In the genomic region with DNA sequence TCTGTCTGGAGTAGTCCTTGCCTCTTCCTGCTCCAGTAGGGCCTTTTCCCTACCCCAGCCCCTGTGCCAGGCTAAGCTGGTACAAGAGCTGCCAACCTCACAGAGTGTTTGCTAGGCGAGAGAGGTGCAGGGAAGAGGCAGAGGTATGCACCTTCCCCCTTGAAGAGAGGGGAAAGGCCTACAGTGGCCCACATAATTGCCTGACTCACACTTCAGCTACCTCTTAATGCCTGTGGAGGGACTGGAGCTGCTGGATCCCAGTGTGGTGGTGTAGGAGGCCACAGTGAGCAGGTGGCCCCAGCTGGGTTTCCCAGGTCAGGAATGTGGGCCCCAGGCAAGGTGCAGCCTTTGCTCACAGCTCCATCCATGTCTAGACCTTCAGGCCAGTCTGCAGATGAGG, we compare ENCODE assay signal across 15 cellular contexts. TPM values are rescaled to one million over a fixed set of nuclear protein-coding genes. Genes with fewer than 3 reads are reported as not detected.
DNase-seq lines count a peak whose midpoint lies in the region; ATAC-seq, FAIRE-seq and TF ChIP-seq lines count a peak whose summit lies in the region.
"Had no signal": no experiment of that assay in that cellular context is flagged by ENCODE, and none has a peak within 500 bp of the region (broad histone marks: within the 10 kb centered on the region; RNA-seq: fewer than 3 reads in every experiment).

No MANE protein-coding gene starts in this region.

- no peak overlapping the region for H3K4me2 ChIP-seq in neural progenitor cell

- no peak for DNase-seq in CD4-positive, alpha-beta memory T cell
- no peak for DNase-seq in bronchial epithelial cell (ENCODE audit: low read depth)
- DNase-seq in neural progenitor cell (ENCODE audit: low spot score), result no peak
- no peak for DNase-seq in LoVo (ENCODE audit: low spot score)
- no peak for DNase-seq in AML-193 (lab: John Stamatoyannopoulos, UW)
- DNase-seq in mucosa of descending colon, result no peak
- DNase-seq: activated CD4-positive, alpha-beta memory T cell treated with anti-CD3 and anti-CD28 coated beads for 36 hours; activated effector memory CD4-positive, alpha-beta T cell treated with Interleukin-2 at 50 U/mL for 16 hours; effector memory CD4-positive, alpha-beta T cell; mesendoderm; NCI-H82; testis had no signal

- POLR2A ChIA-PET in CD4-positive, alpha-beta memory T cell (lab: Charles Lee; ENCODE audit: partially characterized antibody), result interaction anchor here (0.7 to 7.5 kb wide), 11 partner anchors 9 to 197 kb away, joined by 3 to 58 read pairs (median 3); a partner anchor contains a TSS
- POLR2A ChIA-PET in HEK293 (lab: Yijun Ruan, JAX), result interaction anchor here (0.7 to 5.0 kb wide), 8 partner anchors 9 to 139 kb away, joined by 3 to 25 read pairs (median 4); a partner anchor contains a TSS

- TF ChIP-seq CTCF in HEK293 (tag by site-specific recombination; IDR thresholded peaks at IDR 0.05), result no peak
- TF ChIP-seq CTCF in bronchial epithelial cell (IDR thresholded peaks at IDR 0.05; ENCODE audit: insufficient read depth, low read length, severe bottlenecking), result no peak
- no peak for TF ChIP-seq CTCF in neural progenitor cell (IDR thresholded peaks at IDR 0.05)
- TF ChIP-seq CTCF in mucosa of descending colon (IDR thresholded peaks at IDR 0.05), result no peak

- peaks cover 58% of the 10 kb centered on the region for H3K4me1 ChIP-seq in CD4-positive, alpha-beta memory T cell (ENCODE audit: insufficient read depth, low read length)
- no peaks in the 10 kb centered on the region; the same call in 1 of the 2 replicates for H3K4me1 ChIP-seq in HEK293 (ENCODE audit: control insufficient read depth, insufficient read depth, low read length)
- peaks cover 25% of the 10 kb centered on the region for H3K4me1 ChIP-seq in neural progenitor cell
- H3K4me1 ChIP-seq in mucosa of descending colon (ENCODE audit: low read depth), result peaks cover 7% of the 10 kb centered on the region

- intact Hi-C loops in CD4-positive, alpha-beta memory T cell (cut with micrococcal nuclease), result no loop called here
- intact Hi-C loops in mucosa of descending colon (cut with DNase I, micrococcal nuclease), result no loop called here

- no peaks in the 10 kb centered on the region for H3K27me3 ChIP-seq in CD4-positive, alpha-beta memory T cell (ENCODE audit: insufficient read depth, low read length)
- no peaks in the 10 kb centered on the region for H3K27me3 ChIP-seq in bronchial epithelial cell (ENCODE audit: control insufficient read depth, insufficient read depth, low read length)
- no peaks in the 10 kb centered on the region for H3K27me3 ChIP-seq in neural progenitor cell
- H3K27me3 ChIP-seq: testis had no signal

- H3K36me3 ChIP-seq in CD4-positive, alpha-beta memory T cell (ENCODE audit: insufficient read depth, low read length), result peaks cover 34% of the 10 kb centered on the region
- H3K36me3 ChIP-seq in HEK293 (ENCODE audit: control insufficient read depth in 2 of 2, insufficient read depth in 1 of 2, low read length in 2 of 2) (peaks cover 13 to 71% of the 10 kb centered on the region in 2 experiments; a peak in 2 of 3 replicates), bronchial epithelial cell (ENCODE audit: control insufficient read depth, insufficient read depth, low read length) (peaks cover 30% of the 10 kb centered on the region), neural progenitor cell (no peaks in the 10 kb centered on the region), mucosa of descending colon (ENCODE audit: low read depth) (peaks cover 7% of the 10 kb centered on the region)

- H2AFZ ChIP-seq in neural progenitor cell (replicated peaks), result no peak overlapping the region

- no peak for ATAC-seq in mucosa of descending colon

- no peak overlapping the region for H3K27ac ChIP-seq in CD4-positive, alpha-beta memory T cell (ENCODE audit: low read depth, low read length)
- no peak overlapping the region for H3K27ac ChIP-seq in HEK293 (ENCODE audit: extremely low read depth, low read depth, low read length)
- H3K27ac ChIP-seq in neural progenitor cell, result peak overlapping the region; percentile 45
- H3K27ac ChIP-seq: testis had no signal

- H3F3A ChIP-seq in neural progenitor cell (ENCODE audit: low read depth), result peaks cover 48% of the 10 kb centered on the region

- no peak overlapping the region for H3K4me3 ChIP-seq in CD4-positive, alpha-beta memory T cell (ENCODE audit: low read length in 2 of 2)
- no peak overlapping the region for H3K4me3 ChIP-seq in HEK293 (ENCODE audit: low read depth, low read length)
- H3K4me3 ChIP-seq in bronchial epithelial cell (ENCODE audit: low read depth, low read length), result no peak overlapping the region
- H3K4me3 ChIP-seq in neural progenitor cell, result no peak overlapping the region
- H3K4me3 ChIP-seq in mucosa of descending colon, result no peak overlapping the region
- H3K4me3 ChIP-seq: testis had no signal

- H3K27ac Mint-ChIP-seq in CD4-positive, alpha-beta memory T cell, result peak overlapping the region in 3 of 7 donors; percentile 8 to 84 (median 58)
- H3K27ac Mint-ChIP-seq in neural progenitor cell, result no peak overlapping the region

- H3K9me3 Mint-ChIP-seq in CD4-positive, alpha-beta memory T cell, result no peaks in the 10 kb centered on the region
- H3K9me3 Mint-ChIP-seq in neural progenitor cell, result no peaks in the 10 kb centered on the region
- H3K9me3 Mint-ChIP-seq: activated CD4-positive, alpha-beta memory T cell treated with anti-CD3 and anti-CD28 coated beads for 36 hours had no signal

- no peaks in the 10 kb centered on the region for H3K9me3 ChIP-seq in CD4-positive, alpha-beta memory T cell (ENCODE audit: control insufficient read depth in 1 of 2, low read length in 2 of 2)
- no peaks in the 10 kb centered on the region for H3K9me3 ChIP-seq in HEK293 (ENCODE audit: control insufficient read depth, insufficient read depth, low read depth, low read length)
- H3K9me3 ChIP-seq in neural progenitor cell (ENCODE audit: low read depth), result no peaks in the 10 kb centered on the region
- H3K9me3 ChIP-seq in mucosa of descending colon, result no peaks in the 10 kb centered on the region
- H3K9me3 ChIP-seq: testis had no signal

- CTCF ChIA-PET in CD4-positive, alpha-beta memory T cell (lab: Charles Lee; ENCODE audit: partially characterized antibody), result interaction anchor here (1.2 to 4.7 kb wide), 4 partner anchors 9 to 52 kb away, joined by 3 to 22 read pairs (median 6); a partner anchor contains a TSS
- CTCF ChIA-PET in HEK293 (lab: Yijun Ruan, JAX), result no interaction called here

- no peaks in the 10 kb centered on the region for H3K79me2 ChIP-seq in neural progenitor cell (ENCODE audit: low read depth)

- FAIRE-seq in bronchial epithelial cell (lab: Jason Lieb, UNC), result peak; percentile 32
- FAIRE-seq: GM18507 had no signal

- H3K4me3 Mint-ChIP-seq in CD4-positive, alpha-beta memory T cell, result peak overlapping the region in 5 of 8 donors; percentile 1 to 79 (median 59)
- no peak overlapping the region for H3K4me3 Mint-ChIP-seq in neural progenitor cell
- H3K4me3 Mint-ChIP-seq: activated CD4-positive, alpha-beta memory T cell treated with anti-CD3 and anti-CD28 coated beads for 36 hours had no signal

- H3K4me1 Mint-ChIP-seq in CD4-positive, alpha-beta memory T cell, result peaks cover 46 to 82% (median 59%) of the 10 kb centered on the region in 4 donors
- peaks cover 35% of the 10 kb centered on the region for H3K4me1 Mint-ChIP-seq in neural progenitor cell

- H4K20me1 ChIP-seq in neural progenitor cell (ENCODE audit: low read depth), result peaks cover 9% of the 10 kb centered on the region

- H3K9ac ChIP-seq in neural progenitor cell, result no peak overlapping the region

- no peaks in the 10 kb centered on the region for H3K27me3 Mint-ChIP-seq in CD4-positive, alpha-beta memory T cell
- H3K27me3 Mint-ChIP-seq in neural progenitor cell (ENCODE audit: insufficient read depth, low read depth), result no peaks in the 10 kb centered on the region
- H3K27me3 Mint-ChIP-seq: activated CD4-positive, alpha-beta memory T cell treated with anti-CD3 and anti-CD28 coated beads for 36 hours had no signal

- peaks cover 30 to 47% of the 10 kb centered on the region in 2 donors for H3K36me3 Mint-ChIP-seq in CD4-positive, alpha-beta memory T cell
- H3K36me3 Mint-ChIP-seq in neural progenitor cell, result peaks cover 27% of the 10 kb centered on the region

TF ChIP-seq in HEK293, 187 proteins besides CTCF, POLR2A, EP300 and RAD21 (continues in another document):
- TF ChIP-seq ZNF175 (tag by site-specific recombination; IDR thresholded peaks at IDR 0.05), result no peak
- TF ChIP-seq GLIS2 (tag by site-specific recombination; IDR thresholded peaks at IDR 0.05), result 0 out of 2 replicates have a peak, but pooled peaks have one; percentile 17
- peak; percentile 20; the same call in 1 of the 2 replicates for TF ChIP-seq ZIC2 (tag by site-specific recombination; IDR thresholded peaks at IDR 0.05)

RNA-seq across cellular contexts. Expression of a gene that starts 3.3 kb away (rescaled TPM):
- 1 to 10 TPM; 4.2 to 5.1 TPM for total RNA-seq in CD4-positive, alpha-beta memory T cell
- 1 to 10 TPM; 8.5 to 8.6 TPM for polyA plus RNA-seq in CD4-positive, alpha-beta memory T cell
- total RNA-seq in bronchial epithelial cell (1.2 and 2.9 TPM in 2 replicates), neural progenitor cell (ENCODE audit: low replicate concordance) (6.5 and 16.4 TPM in 2 replicates), mucosa of descending colon (1 to 10 TPM; 1.5 to 4.2 (median 3.2) TPM)

RNA-seq across cellular contexts. Expression of a gene that starts 8.4 kb away (rescaled TPM):
- 1 to 10 TPM; 2.7 TPM for total RNA-seq in CD4-positive, alpha-beta memory T cell
- 1 to 10 TPM in 1 of 2 donors, not detected in 1; 2.3 TPM for polyA plus RNA-seq in CD4-positive, alpha-beta memory T cell
- 2.6 and 3.6 TPM in 2 replicates for total RNA-seq in bronchial epithelial cell
- 5.6 and 5.8 TPM in 2 replicates for total RNA-seq in neural progenitor cell (ENCODE audit: low replicate concordance)
- total RNA-seq in mucosa of descending colon, result 1 to 10 TPM; 1.1 to 2.2 (median 1.9) TPM

RNA-seq across cellular contexts. Expression of a gene that starts 11.8 kb away (rescaled TPM):
- not detected for total RNA-seq in CD4-positive, alpha-beta memory T cell
- not detected for polyA plus RNA-seq in CD4-positive, alpha-beta memory T cell
- total RNA-seq in bronchial epithelial cell, result not detected in 2 replicates
- not detected in 2 replicates for total RNA-seq in neural progenitor cell (ENCODE audit: low replicate concordance)
- total RNA-seq in mucosa of descending colon, result not detected
- total RNA-seq: activated CD4-positive, alpha-beta memory T cell treated with anti-CD3 and anti-CD28 coated beads for 36 hours; posterior vena cava had no signal

RNA-seq across cellular contexts. Expression of a gene that starts 17.6 kb away (rescaled TPM):
- total RNA-seq in CD4-positive, alpha-beta memory T cell, result 10 to 100 TPM; 42.6 to 43.4 TPM
- 10 to 100 TPM; 21.8 to 32.4 TPM for polyA plus RNA-seq in CD4-positive, alpha-beta memory T cell
- total RNA-seq in bronchial epithelial cell, result 54.0 and 62.7 TPM in 2 replicates
- 37.2 and 51.0 TPM in 2 replicates for total RNA-seq in neural progenitor cell (ENCODE audit: low replicate concordance)
- 10 to 100 TPM; 31.0 to 45.2 (median 39.3) TPM for total RNA-seq in mucosa of descending colon

RNA-seq across cellular contexts. Expression of a gene that starts 25.1 kb away (rescaled TPM):
- 10 to 100 TPM; 27.1 to 30.7 TPM for total RNA-seq in CD4-positive, alpha-beta memory T cell
- 1 to 10 TPM; 5.1 to 6.1 TPM for polyA plus RNA-seq in CD4-positive, alpha-beta memory T cell
- total RNA-seq in bronchial epithelial cell (9.0 and 18.3 TPM in 2 replicates), neural progenitor cell (ENCODE audit: low replicate concordance) (6.0 and 13.7 TPM in 2 replicates), mucosa of descending colon (10 to 100 TPM; 21.1 to 35.6 (median 28.0) TPM)
